In genomic region chr18:23143871-23144270, GRCh38 we compare ENCODE assay signal across 10 cellular contexts. TPM values are rescaled to one million over a fixed set of nuclear protein-coding genes. Genes with fewer than 3 reads are reported as not detected.
DNase-seq lines count a peak whose midpoint lies in the region; ATAC-seq and TF ChIP-seq lines count a peak whose summit lies in the region.
"Had no signal": no experiment of that assay in that cellular context is flagged by ENCODE, and none has a peak within 500 bp of the region (broad histone marks: within the 10 kb centered on the region; RNA-seq: fewer than 3 reads in every experiment).

No MANE protein-coding gene starts in this region.

- no peak for DNase-seq in Right ventricle myocardium inferior (ENCODE audit: missing footprints)
- no peak for DNase-seq in cardiac septum (ENCODE audit: low spot score)
- no peak for DNase-seq in coronary artery (ENCODE audit: low spot score)
- peak; percentile 84 for DNase-seq in myocyte (ENCODE audit: low read depth)
- DNase-seq in NCI-H82 treated with DMSO at 0.1 percent for 48 hours (lab: John Stamatoyannopoulos, UW; ENCODE audit: unreplicated experiment), result no peak
- no peak for DNase-seq in NCI-H1048 (lab: John Stamatoyannopoulos, UW)
- DNase-seq: effector memory CD4-positive, alpha-beta T cell; NCI-H2227 treated with DMSO at 0.1 percent for 48 hours had no signal

- peak overlapping the region; percentile 67 to 82 for H3K27ac ChIP-seq in coronary artery

- no peak overlapping the region for H3K4me3 ChIP-seq in coronary artery

- no peak for TF ChIP-seq CTCF in coronary artery (IDR thresholded peaks at IDR 0.05)

- intact Hi-C loops in Right ventricle myocardium inferior (cut with DNase I), result no loop called here
- intact Hi-C loops in cardiac septum (cut with DNase I), result loop anchor here (5.0 to 10.0 kb wide), 2 partner anchors 48 to 111 kb away; no protein-coding TSS in a partner anchor

- ATAC-seq in Right ventricle myocardium inferior, result peak; percentile 51
- ATAC-seq in HG03432 (IDR thresholded peaks at IDR 0.05; ENCODE audit: unreplicated experiment), result no peak
- ATAC-seq in activated CD4-positive, CD25-positive, alpha-beta regulatory T cell treated with anti-CD3 and anti-CD28 coated beads, Interleukin-2, amount 50 U/mL, for 24 hours, result no peak

RNA-seq across cellular contexts. Expression of gene CABLES1, which starts 8.6 kb away (rescaled TPM):
- total RNA-seq in Right ventricle myocardium inferior, result 3.1 TPM
- total RNA-seq in cardiac septum, result 1.5 TPM
- 8.2 and 9.7 TPM in 2 replicates for total RNA-seq in myocyte
- polyA plus RNA-seq in myocyte (2012), result 3.5 TPM
